In genomic region chr1:182634306-182635072, GRCh38 we compare ENCODE assay signal across 17 cellular contexts. TPM values are rescaled to one million over a fixed set of nuclear protein-coding genes. Genes with fewer than 3 reads are reported as not detected.
DNase-seq lines count a peak whose midpoint lies in the region; TF ChIP-seq lines count a peak whose summit lies in the region.
"Had no signal": no experiment of that assay in that cellular context is flagged by ENCODE, and none has a peak within 500 bp of the region (broad histone marks: within the 10 kb centered on the region; RNA-seq: fewer than 3 reads in every experiment).

No MANE protein-coding gene starts in this region.

- DNase-seq in DMS 273 (lab: John Stamatoyannopoulos, UW; ENCODE audit: unreplicated experiment) (peak; percentile 90), Karpas-422 (peak; percentile 61), OCI-LY7 (ENCODE audit: low spot score) (no peak), myocyte (ENCODE audit: low read depth) (peak; percentile 76), mucosa of gallbladder (ENCODE audit: low spot score) (no peak), hepatic stellate cell (ENCODE audit: low spot score) (no peak), endothelial cell (ENCODE audit: low spot score) (no peak), NCI-H1436 treated with DMSO at 0.1 percent for 48 hours (lab: John Stamatoyannopoulos, UW) (no peak)
- DNase-seq: C1 segment of cervical spinal cord, cerebellar nuclear complex, heart right ventricle, OCI-M1, T-helper 1 cell, upper lobe of right lung had no signal

- peaks cover 2% of the 10 kb centered on the region for H3K27me3 Mint-ChIP-seq in endothelial cell (ENCODE audit: unreplicated experiment)

- H3K4me3 ChIP-seq in Karpas-422 (ENCODE audit: low read length) (peak overlapping the region; percentile 45), OCI-LY7 (ENCODE audit: low read depth, low read length, poor library complexity, severe bottlenecking) (peak overlapping the region; percentile 41)
- H3K4me3 ChIP-seq: heart right ventricle, right atrium auricular region, upper lobe of right lung had no signal

- H3K9me3 ChIP-seq in Karpas-422 (ENCODE audit: low read length) (no peaks in the 10 kb centered on the region), OCI-LY7 (ENCODE audit: low read length) (no peaks in the 10 kb centered on the region)
- H3K9me3 ChIP-seq: heart right ventricle, right atrium auricular region, upper lobe of right lung had no signal

- H3K36me3 ChIP-seq in Karpas-422 (ENCODE audit: insufficient read depth, low read length) = no peaks in the 10 kb centered on the region
- H3K36me3 ChIP-seq in OCI-LY7 (ENCODE audit: insufficient read depth, low read length) = no peaks in the 10 kb centered on the region
- H3K36me3 ChIP-seq: heart right ventricle, right atrium auricular region, upper lobe of right lung had no signal

- intact Hi-C loops in OCI-LY7 (cut with micrococcal nuclease; ENCODE audit: unreplicated experiment) = no loop called here

- no peaks in the 10 kb centered on the region for H3K36me3 Mint-ChIP-seq in endothelial cell (ENCODE audit: low read depth, unreplicated experiment)
- H3K36me3 Mint-ChIP-seq: naive B cell had no signal

- H3K4me1 Mint-ChIP-seq in endothelial cell (ENCODE audit: unreplicated experiment) = peaks cover 43% of the 10 kb centered on the region

- H4K20me1 ChIP-seq in Karpas-422 (ENCODE audit: insufficient read depth, low read depth, low read length) = no peaks in the 10 kb centered on the region
- H4K20me1 ChIP-seq in OCI-LY7 (ENCODE audit: insufficient read depth, low read length) = no peaks in the 10 kb centered on the region

- CTCF ChIA-PET in OCI-LY7 (lab: Charles Lee; ENCODE audit: unreplicated experiment) = no interaction called here

- TF ChIP-seq CTCF in OCI-LY7 (conservative IDR thresholded peaks at IDR 0.05; ENCODE audit: low read length) (no peak), endothelial cell (IDR thresholded peaks at IDR 0.05; ENCODE audit: unreplicated experiment) (no peak)

- H3K4me1 ChIP-seq in Karpas-422 (ENCODE audit: low read length) (peaks cover 62% of the 10 kb centered on the region), OCI-LY7 (ENCODE audit: insufficient read depth, low read length, poor library complexity, severe bottlenecking) (peaks cover 67% of the 10 kb centered on the region)
- H3K4me1 ChIP-seq: upper lobe of right lung had no signal

- H3K4me3 Mint-ChIP-seq in endothelial cell (ENCODE audit: unreplicated experiment) = no peak overlapping the region

- no peaks in the 10 kb centered on the region for H3K9me3 Mint-ChIP-seq in endothelial cell (ENCODE audit: unreplicated experiment)
- H3K9me3 Mint-ChIP-seq: naive B cell had no signal

- H3K27ac Mint-ChIP-seq in endothelial cell (ENCODE audit: unreplicated experiment) = no peak overlapping the region

- H3K79me2 ChIP-seq in Karpas-422 (ENCODE audit: low read length) (no peaks in the 10 kb centered on the region), OCI-LY7 (ENCODE audit: insufficient read depth, low read depth, low read length) (no peaks in the 10 kb centered on the region)

- BruUV-seq in OCI-LY7 (replicated peaks; lab: Mats Ljungman, UMichigan) = TSS peak; percentile 96

- POLR2A ChIA-PET in OCI-LY7 (lab: Charles Lee) = interaction anchor here (0.6 to 12.1 kb wide), 7 partner anchors 11 to 33 kb away, joined by 3 to 113 read pairs (median 9); no protein-coding TSS in a partner anchor

- H3K27me3 ChIP-seq in Karpas-422 (ENCODE audit: low read length) = no peaks in the 10 kb centered on the region
- H3K27me3 ChIP-seq: heart right ventricle, right atrium auricular region, upper lobe of right lung had no signal

- H3K9me2 ChIP-seq in Karpas-422 (replicated peaks; ENCODE audit: insufficient read depth, low read length) = no peaks in the 10 kb centered on the region
- no peaks in the 10 kb centered on the region for H3K9me2 ChIP-seq in OCI-LY7 (ENCODE audit: insufficient read depth, low read length)

- H3K4me2 ChIP-seq in Karpas-422 (ENCODE audit: low read depth, low read length, poor library complexity, severe bottlenecking) = peak overlapping the region; percentile 72
- H3K4me2 ChIP-seq in OCI-LY7 (ENCODE audit: low read length) = peak overlapping the region; percentile 70

- peak overlapping the region; percentile 81 for H3K27ac ChIP-seq in Karpas-422 (ENCODE audit: low read length)
- H3K27ac ChIP-seq in OCI-LY7 (ENCODE audit: low read depth, low read length, poor library complexity, severe bottlenecking) = peak overlapping the region; percentile 73
- H3K27ac ChIP-seq: epithelial cell of prostate, heart right ventricle, right atrium auricular region, upper lobe of right lung had no signal

- H2AFZ ChIP-seq in Karpas-422 (ENCODE audit: low read length) = no peak overlapping the region
- peak overlapping the region; percentile 42; the same call in 1 of the 2 replicates for H2AFZ ChIP-seq in OCI-LY7 (ENCODE audit: low read length)

- peak overlapping the region; percentile 60 for H3K9ac ChIP-seq in Karpas-422 (ENCODE audit: low read length)

RNA-seq across cellular contexts. Expression of gene RGS16, which starts 30.3 kb away (rescaled TPM):
- 19.0 and 27.7 TPM in 2 replicates for total RNA-seq in Karpas-422 (2014; rRNA removed; shearing (Covaris generic); ENCODE audit: low replicate concordance)
- 17.9 and 20.1 TPM in 2 replicates for total RNA-seq in OCI-LY7 (2014; rRNA removed; shearing (Covaris generic))
- total RNA-seq in OCI-LY7 (2022) = 22.5 and 29.5 TPM in 2 replicates
- total RNA-seq in myocyte = 5.1 and 12.1 TPM in 2 replicates
- polyA plus RNA-seq in myocyte (2012) = 19.6 TPM
- 5.8 TPM for total RNA-seq in mucosa of gallbladder
- 11.8 TPM for total RNA-seq in endothelial cell (ENCODE audit: unreplicated experiment)

RNA-seq across cellular contexts. Expression of gene RNASEL, which starts 45.4 kb away (rescaled TPM):
- total RNA-seq in Karpas-422 (2014; rRNA removed; shearing (Covaris generic); ENCODE audit: low replicate concordance) = 11.8 and 17.3 TPM in 2 replicates
- 1.3 and 2.2 TPM in 2 replicates for total RNA-seq in OCI-LY7 (2014; rRNA removed; shearing (Covaris generic))
- total RNA-seq in OCI-LY7 (2022) (3.0 and 4.0 TPM in 2 replicates), myocyte (9.2 and 11.2 TPM in 2 replicates), mucosa of gallbladder (16.7 TPM), endothelial cell (ENCODE audit: unreplicated experiment) (2.3 TPM)
- 5.7 TPM for polyA plus RNA-seq in myocyte (2012)

RNA-seq across cellular contexts. Expression of gene RGS8, which starts 49.9 kb away (rescaled TPM):
- total RNA-seq in Karpas-422 (2014; rRNA removed; shearing (Covaris generic); ENCODE audit: low replicate concordance) = 20.5 and 25.5 TPM in 2 replicates
- total RNA-seq in OCI-LY7 (2014; rRNA removed; shearing (Covaris generic)) = 0.10 TPM in 1 of 2 replicates, not detected in the other
- total RNA-seq in OCI-LY7 (2022) = 0.31 and 1.2 TPM in 2 replicates
- total RNA-seq in myocyte = not detected in 2 replicates
- polyA plus RNA-seq in myocyte (2012) = not detected
- total RNA-seq in mucosa of gallbladder = 0.03 TPM
- not detected for total RNA-seq in endothelial cell (ENCODE audit: unreplicated experiment)
- total RNA-seq: upper lobe of right lung had no signal
- polyA plus RNA-seq: heart right ventricle had no signal

Comparison
In these comparisons a context has a peak if more than half of its experiments do, and no peak if none do; other contexts are left out.
1. DNase-seq: peak in DMS 273 (single experiment), Karpas-422 (single experiment) and myocyte (single experiment); none in OCI-LY7 (single experiment), mucosa of gallbladder (single experiment), hepatic stellate cell (single experiment), endothelial cell (single experiment) and NCI-H1436 treated with DMSO at 0.1 percent for 48 hours (single experiment).